20 cellular contexts compared by ENCODE assay signal in genomic region chr16:11536104-11536866, GRCh38. TPM values are rescaled to one million over a fixed set of nuclear protein-coding genes. Genes with fewer than 3 reads are reported as not detected.
DNase-seq lines count a peak whose midpoint lies in the region; ATAC-seq and TF ChIP-seq lines count a peak whose summit lies in the region.
"Had no signal": no experiment of that assay in that cellular context is flagged by ENCODE, and none has a peak within 500 bp of the region (broad histone marks: within the 10 kb centered on the region; RNA-seq: fewer than 3 reads in every experiment).

No MANE protein-coding gene starts in this region.

- peak overlapping the region; percentile 27 for H3K4me2 ChIP-seq in PC-9
- H3K4me2 ChIP-seq: KMS-11 had no signal

- no peaks in the 10 kb centered on the region for H3K36me3 ChIP-seq in PC-9 (ENCODE audit: low read depth)
- H3K36me3 ChIP-seq: BE2C, Peyer's patch had no signal

- no peaks in the 10 kb centered on the region for H3K79me2 ChIP-seq in PC-9 (ENCODE audit: low read depth)

- H3K27me3 ChIP-seq in PC-9 (ENCODE audit: insufficient read depth, low read depth) (no peaks in the 10 kb centered on the region), foreskin keratinocyte (no peaks in the 10 kb centered on the region)
- H3K27me3 ChIP-seq: BE2C, Peyer's patch had no signal

- H3K9me2 ChIP-seq in PC-9 (ENCODE audit: insufficient read depth): no peaks in the 10 kb centered on the region

- no peak for TF ChIP-seq CTCF in C4-2B (conservative IDR thresholded peaks at IDR 0.05)
- no peak for TF ChIP-seq CTCF in PC-9 (conservative IDR thresholded peaks at IDR 0.05)
- TF ChIP-seq CTCF in foreskin keratinocyte (conservative IDR thresholded peaks at IDR 0.05): no peak

- H3K9me3 ChIP-seq in PC-9 (ENCODE audit: insufficient read depth, low read depth): no peaks in the 10 kb centered on the region
- H3K9me3 ChIP-seq: BE2C, Peyer's patch had no signal

- BruUV-seq in PC-9 (replicated peaks; lab: Mats Ljungman, UMichigan): no TSS peak

- H3K4me1 ChIP-seq in PC-9 (replicated peaks; ENCODE audit: insufficient read depth) (peaks cover 26% of the 10 kb centered on the region), foreskin keratinocyte (no peaks in the 10 kb centered on the region)
- H3K4me1 ChIP-seq: BE2C, Peyer's patch had no signal

- peaks cover 19% of the 10 kb centered on the region; the same call in 1 of the 2 replicates for H3F3A ChIP-seq in PC-9 (ENCODE audit: insufficient read depth, low read depth)

- CTCF ChIA-PET in PC-9 (lab: Charles Lee): interaction anchor here (0.6 kb wide), 1 partner anchor 126 kb away, joined by 4 read pairs; no protein-coding TSS in a partner anchor

- H3K27ac ChIP-seq in C4-2B (peak overlapping the region; percentile 6; the same call in 1 of the 2 replicates), PC-9 (no peak overlapping the region), foreskin keratinocyte (peak overlapping the region; percentile 47)
- H3K27ac ChIP-seq: GM23248, KMS-11, Peyer's patch, SK-N-MC had no signal

- ATAC-seq in foreskin keratinocyte (no peak), HG03457 (IDR thresholded peaks at IDR 0.05; ENCODE audit: unreplicated experiment) (no peak)

- no peaks in the 10 kb centered on the region for H4K20me1 ChIP-seq in PC-9 (ENCODE audit: insufficient read depth)

- H2AFZ ChIP-seq in PC-9: no peak overlapping the region
- H2AFZ ChIP-seq: GM23248 had no signal

- DNase-seq in PC-9 (no peak), foreskin keratinocyte (no peak), posterior vena cava (ENCODE audit: low spot score) (peak; percentile 71), HUDEP-2 (lab: John Stamatoyannopoulos, UW; ENCODE audit: unreplicated experiment in 76 of 76) (no peak), NCI-H2107 treated with DMSO at 0.1 percent for 48 hours (lab: John Stamatoyannopoulos, UW; ENCODE audit: unreplicated experiment) (no peak), NCI-H2171 (lab: John Stamatoyannopoulos, UW) (no peak)
- DNase-seq: BE2C; CD4-positive, alpha-beta T cell; GM23248; H7; NCI-H1092; NCI-H1417 treated with DMSO at 0.1 percent for 48 hours; NCI-H1694 treated with DMSO at 0.1 percent for 48 hours; Peyer's patch; SIG-M5; SW 1271 had no signal

- H3K4me3 ChIP-seq in PC-9: no peak overlapping the region
- H3K4me3 ChIP-seq: GM23248, Peyer's patch, SK-N-MC had no signal

- POLR2A ChIA-PET in PC-9 (lab: Charles Lee; ENCODE audit: unreplicated experiment): interaction anchor here (0.6 kb wide), 2 partner anchors 34 to 57 kb away, joined by 4 to 55 read pairs; no protein-coding TSS in a partner anchor

- intact Hi-C loops in PC-9 (cut with micrococcal nuclease; ENCODE audit: unreplicated experiment) (loop anchor here (10.0 kb wide), 1 partner anchor 179 kb away; no protein-coding TSS in a partner anchor), posterior vena cava (cut with DNase I) (loop anchor here (10.0 kb wide), 2 partner anchors 131 to 179 kb away; no protein-coding TSS in a partner anchor)

RNA-seq across cellular contexts. Expression of gene LITAF, which starts 50.4 kb away (rescaled TPM):
- 232 and 244 TPM in 2 replicates for total RNA-seq in PC-9 (2021)
- total RNA-seq in foreskin keratinocyte: 91.8 and 109 TPM in 2 replicates
- 83.9 and 86.1 TPM in 2 replicates for polyA plus RNA-seq in foreskin keratinocyte
- 10 to 100 TPM; 70.0 to 76.4 TPM for total RNA-seq in posterior vena cava
